ENCODE assay signal across 1 cellular context in the genomic region with DNA sequence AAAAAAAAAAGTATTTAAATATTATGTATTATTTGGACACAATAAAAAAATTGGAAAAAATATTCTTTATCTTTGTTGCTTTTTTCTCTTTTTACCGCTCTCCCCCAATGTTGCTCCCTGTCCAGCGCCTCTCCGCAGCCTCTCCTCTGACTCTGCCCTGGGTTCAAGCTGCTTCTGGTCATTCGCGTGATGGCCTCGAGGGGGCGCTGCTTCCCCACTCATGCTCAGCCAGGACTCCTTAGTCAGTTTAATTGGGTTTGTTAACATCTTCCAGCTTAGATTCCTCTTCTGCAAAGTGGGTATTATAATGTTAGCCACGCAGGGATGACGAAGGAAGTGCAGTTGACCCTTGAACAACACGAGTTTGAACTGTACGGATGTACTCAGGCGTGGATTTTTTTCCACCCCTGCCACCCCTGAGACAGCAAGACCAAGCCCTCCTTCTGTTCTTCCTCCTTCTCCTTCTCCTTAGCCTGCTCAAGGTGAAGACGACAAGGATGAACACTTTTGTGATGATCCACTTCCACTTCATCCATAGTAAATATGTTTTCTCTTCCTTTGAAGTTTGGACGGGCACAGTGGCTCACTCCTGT.
TF ChIP-seq lines count a peak whose summit lies in the region.

No MANE protein-coding gene starts in this region.

TF ChIP-seq in IMR-90, 13 proteins besides CTCF, POLR2A, EP300 and RAD21:
- TF ChIP-seq SMC3 (IDR thresholded peaks at IDR 0.05; ENCODE audit: low read depth, low read length): peak; percentile 51
- TF ChIP-seq, protein P1, sequence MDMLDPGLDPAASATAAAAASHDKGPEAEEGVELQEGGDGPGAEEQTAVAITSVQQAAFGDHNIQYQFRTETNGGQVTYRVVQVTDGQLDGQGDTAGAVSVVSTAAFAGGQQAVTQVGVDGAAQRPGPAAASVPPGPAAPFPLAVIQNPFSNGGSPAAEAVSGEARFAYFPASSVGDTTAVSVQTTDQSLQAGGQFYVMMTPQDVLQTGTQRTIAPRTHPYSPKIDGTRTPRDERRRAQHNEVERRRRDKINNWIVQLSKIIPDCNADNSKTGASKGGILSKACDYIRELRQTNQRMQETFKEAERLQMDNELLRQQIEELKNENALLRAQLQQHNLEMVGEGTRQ (IDR thresholded peaks at IDR 0.05; ENCODE audit: low read depth, low read length): no peak
